In genomic region chr14:59161571-59162175, GRCh38 we compare ENCODE assay signal across 9 cellular contexts. TPM values are rescaled to one million over a fixed set of nuclear protein-coding genes. Genes with fewer than 3 reads are reported as not detected.
A peak's percentile ranks its signal among the peaks of the same experiment; 100 is the strongest.
DNase-seq lines count a peak whose midpoint lies in the region; ATAC-seq and TF ChIP-seq lines count a peak whose summit lies in the region.
"Had no signal": no experiment of that assay in that cellular context is flagged by ENCODE, and none has a peak within 500 bp of the region (broad histone marks: within the 10 kb centered on the region; RNA-seq: fewer than 3 reads in every experiment).

No MANE protein-coding gene starts in this region.

- H3K4me3 Mint-ChIP-seq in activated naive CD8-positive, alpha-beta T cell treated with anti-CD3 and anti-CD28 coated beads, Interleukin-2, amount 50 U/mL, for 24 hours, result peak overlapping the region; percentile 26

- H3K27me3 ChIP-seq in upper lobe of left lung, result no peaks in the 10 kb centered on the region

- no peak overlapping the region for H3K4me3 ChIP-seq in GM12865 (ENCODE audit: low read depth, low read length)
- no peak overlapping the region for H3K4me3 ChIP-seq in upper lobe of left lung

- TF ChIP-seq EP300 in upper lobe of left lung (IDR thresholded peaks at IDR 0.05), result no peak

- TF ChIP-seq CTCF in GM12865 (IDR thresholded peaks at IDR 0.05; ENCODE audit: insufficient read depth, low read depth, low read length, missing control alignments) (no peak), upper lobe of left lung (IDR thresholded peaks at IDR 0.05) (no peak)

- 44 to 55% methylated on average over 7 of the region's 7 CpGs for whole genome bisulfite sequencing in upper lobe of left lung, 2 donors

- ATAC-seq in HG02981 (IDR thresholded peaks at IDR 0.05; ENCODE audit: unreplicated experiment) (peak; percentile 68), upper lobe of left lung (ENCODE audit: low FRiP score in 2 of 2) (peak; percentile 61 to 89), GM18868 (IDR thresholded peaks at IDR 0.05; ENCODE audit: unreplicated experiment) (no peak)
- ATAC-seq in activated naive CD8-positive, alpha-beta T cell treated with anti-CD3 and anti-CD28 coated beads, Interleukin-2, amount 50 U/mL, for 24 hours, result peak; percentile 80

- no peaks in the 10 kb centered on the region for H3K36me3 Mint-ChIP-seq in activated naive CD8-positive, alpha-beta T cell treated with anti-CD3 and anti-CD28 coated beads, Interleukin-2, amount 50 U/mL, for 24 hours (ENCODE audit: low read depth)

- peak; percentile 40 for DNase-seq in GM12865 (ENCODE audit: low read depth)
- peak; percentile 7 for DNase-seq in activated naive CD8-positive, alpha-beta T cell treated with anti-CD3 and anti-CD28 coated beads, Interleukin-2, amount 50 U/mL, for 24 hours
- DNase-seq in iPS-NIHi11 (ENCODE audit: low spot score), result peak; percentile 5
- no peak for DNase-seq in upper lobe of left lung
- no peak for DNase-seq in activated CD4-positive, CD25-positive, alpha-beta regulatory T cell (lab: John Stamatoyannopoulos, UW)
- no peak for DNase-seq in DMS79 treated with DMSO at 0.1 percent for 48 hours (lab: John Stamatoyannopoulos, UW)

- no peaks in the 10 kb centered on the region for H3K9me3 ChIP-seq in upper lobe of left lung

- peaks cover 9% of the 10 kb centered on the region for H3K4me1 Mint-ChIP-seq in activated naive CD8-positive, alpha-beta T cell treated with anti-CD3 and anti-CD28 coated beads, Interleukin-2, amount 50 U/mL, for 24 hours

- TF ChIP-seq POLR2A in upper lobe of left lung (IDR thresholded peaks at IDR 0.05), result no peak

- H3K27ac ChIP-seq in upper lobe of left lung, result no peak overlapping the region
- H3K27ac ChIP-seq: epithelial cell of prostate had no signal

- H3K9me3 Mint-ChIP-seq in activated naive CD8-positive, alpha-beta T cell treated with anti-CD3 and anti-CD28 coated beads, Interleukin-2, amount 50 U/mL, for 24 hours, result peaks cover 3% of the 10 kb centered on the region

- H3K27me3 Mint-ChIP-seq in activated naive CD8-positive, alpha-beta T cell treated with anti-CD3 and anti-CD28 coated beads, Interleukin-2, amount 50 U/mL, for 24 hours, result peaks cover 6% of the 10 kb centered on the region

- peaks cover 0 to 7% (median 4%) of the 10 kb centered on the region in 4 donors for H3K4me1 ChIP-seq in upper lobe of left lung

- H3K27ac Mint-ChIP-seq in activated naive CD8-positive, alpha-beta T cell treated with anti-CD3 and anti-CD28 coated beads, Interleukin-2, amount 50 U/mL, for 24 hours, result peak overlapping the region; percentile 49

- H3K36me3 ChIP-seq in upper lobe of left lung, result no peaks in the 10 kb centered on the region

RNA-seq across cellular contexts. Expression of gene DAAM1, which starts 26.8 kb away (rescaled TPM):
- 10 to 100 TPM; 34.4 to 94.4 (median 55.5) TPM for total RNA-seq in upper lobe of left lung

Comparison
In these comparisons a context has a peak if more than half of its experiments do, and no peak if none do; other contexts are left out.
1. DNase-seq: peak in GM12865 (single experiment), activated naive CD8-positive, alpha-beta T cell treated with anti-CD3 and anti-CD28 coated beads, Interleukin-2, amount 50 U/mL, for 24 hours (single experiment) and iPS-NIHi11 (single experiment); none in upper lobe of left lung (0 of 2), activated CD4-positive, CD25-positive, alpha-beta regulatory T cell (0 of 4) and DMS79 treated with DMSO at 0.1 percent for 48 hours (single experiment).